In genomic region chr18:2917255-2918047, GRCh38 we compare ENCODE assay signal across 8 cellular contexts.
DNase-seq lines count a peak whose midpoint lies in the region; ATAC-seq and TF ChIP-seq lines count a peak whose summit lies in the region.

No MANE protein-coding gene starts in this region.

- no peaks in the 10 kb centered on the region for H3K9me3 ChIP-seq in transverse colon

- peaks cover 41% of the 10 kb centered on the region for H3K36me3 Mint-ChIP-seq in activated naive CD4-positive, alpha-beta T cell treated with anti-CD3 and anti-CD28 coated beads for 36 hours (ENCODE audit: low read depth)
- peaks cover 82% of the 10 kb centered on the region for H3K36me3 Mint-ChIP-seq in activated B cell treated with CpG ODN at 0.5 μM for 24 hours (ENCODE audit: low read depth)

- no peaks in the 10 kb centered on the region for H3K9me3 Mint-ChIP-seq in activated naive CD4-positive, alpha-beta T cell treated with anti-CD3 and anti-CD28 coated beads for 36 hours
- no peaks in the 10 kb centered on the region for H3K9me3 Mint-ChIP-seq in activated B cell treated with CpG ODN at 0.5 μM for 24 hours

- TF ChIP-seq EP300 in transverse colon (IDR thresholded peaks at IDR 0.05; ENCODE audit: low read depth) = no peak

- POLR2A ChIA-PET in activated B cell treated with CpG ODN at 0.5 μM for 24 hours (lab: Charles Lee) = interaction anchor here (0.7 to 1.9 kb wide), 4 partner anchors 9 to 333 kb away, joined by 3 to 7 read pairs (median 4); partner anchors contain the start of gene EMILIN2

- intact Hi-C loops in activated naive CD4-positive, alpha-beta T cell treated with anti-CD3 and anti-CD28 coated beads for 36 hours (cut with micrococcal nuclease) = no loop called here
- intact Hi-C loops in activated B cell treated with CpG ODN at 0.5 μM for 24 hours (cut with micrococcal nuclease) = no loop called here
- intact Hi-C loops in transverse colon (cut with DNase I; ENCODE audit: low total_unique reads) = no loop called here

- H3K27ac ChIP-seq in transverse colon = peak overlapping the region; percentile 42 to 59 (median 54)

- H3K4me3 Mint-ChIP-seq in activated naive CD4-positive, alpha-beta T cell treated with anti-CD3 and anti-CD28 coated beads for 36 hours = no peak overlapping the region
- peak overlapping the region; percentile 79 for H3K4me3 Mint-ChIP-seq in activated B cell treated with CpG ODN at 0.5 μM for 24 hours

- CTCF ChIA-PET in activated naive CD4-positive, alpha-beta T cell treated with anti-CD3 and anti-CD28 coated beads for 36 hours (lab: Charles Lee) = interaction anchor here (0.6 to 3.9 kb wide), 6 partner anchors 10 to 329 kb away, joined by 3 to 12 read pairs (median 6); partner anchors contain the start of gene MYL12A
- CTCF ChIA-PET in activated B cell treated with CpG ODN at 0.5 μM for 24 hours (lab: Charles Lee) = interaction anchor here (1.0 to 2.0 kb wide), 2 partner anchors 107 to 151 kb away, joined by 3 to 5 read pairs; no protein-coding TSS in a partner anchor

- H3K27me3 ChIP-seq in transverse colon = no peaks in the 10 kb centered on the region

- H3K4me1 Mint-ChIP-seq in activated naive CD4-positive, alpha-beta T cell treated with anti-CD3 and anti-CD28 coated beads for 36 hours (ENCODE audit: low read depth) = peaks cover 18% of the 10 kb centered on the region
- H3K4me1 Mint-ChIP-seq in activated B cell treated with CpG ODN at 0.5 μM for 24 hours = peaks cover 41% of the 10 kb centered on the region

- peaks cover 11 to 16% (median 13%) of the 10 kb centered on the region in 4 donors for H3K4me1 ChIP-seq in transverse colon

- TF ChIP-seq POLR2A in transverse colon (IDR thresholded peaks at IDR 0.05) = no peak

- H3K4me3 ChIP-seq in transverse colon = no peak overlapping the region

- in situ Hi-C loops in transverse colon (cut with MboI; ENCODE audit: low pct_ligation_motif_present in 1 of 4, low pct_unique_long_range_greater_than_20kb in 1 of 4, low sequenced_read_pairs in 3 of 4) = no loop called here

- peaks cover 0 to 49% (median 12%) of the 10 kb centered on the region in 4 donors for H3K36me3 ChIP-seq in transverse colon

- H3K27me3 Mint-ChIP-seq in activated naive CD4-positive, alpha-beta T cell treated with anti-CD3 and anti-CD28 coated beads for 36 hours (ENCODE audit: low read depth) = no peaks in the 10 kb centered on the region
- H3K27me3 Mint-ChIP-seq in activated B cell treated with CpG ODN at 0.5 μM for 24 hours = no peaks in the 10 kb centered on the region

- 51 to 62% methylated on average over 12 to 16 of the region's 16 CpGs for WGBS in transverse colon (ENCODE audit: low coverage in 1 of 2), 2 donors

- H3K27ac Mint-ChIP-seq in activated naive CD4-positive, alpha-beta T cell treated with anti-CD3 and anti-CD28 coated beads for 36 hours = peak overlapping the region; percentile 56
- H3K27ac Mint-ChIP-seq in activated B cell treated with CpG ODN at 0.5 μM for 24 hours = peak overlapping the region; percentile 90

- TF ChIP-seq CTCF in activated B cell treated with CpG ODN at 0.5 μM for 24 hours (IDR thresholded peaks at IDR 0.05) = no peak
- TF ChIP-seq CTCF in transverse colon (IDR thresholded peaks at IDR 0.05) = no peak

- no peak for DNase-seq in activated naive CD4-positive, alpha-beta T cell treated with anti-CD3 and anti-CD28 coated beads for 36 hours
- no peak for DNase-seq in activated naive CD4-positive, alpha-beta T cell (lab: John Stamatoyannopoulos, UW)
- DNase-seq in activated B cell treated with CpG ODN at 0.5 μM for 24 hours (no peak), left kidney (ENCODE audit: low read depth, low spot score) (peak; percentile 75), transverse colon (no peak), NCI-H1105 treated with DMSO at 0.1 percent for 48 hours (lab: John Stamatoyannopoulos, UW) (no peak), NCI-H146 (lab: John Stamatoyannopoulos, UW) (no peak), T-helper 9 cell (no peak)

- peak; percentile 78 for ATAC-seq in activated B cell treated with CpG ODN at 0.5 μM for 24 hours (ENCODE audit: low read depth)
